17 cellular contexts compared by ENCODE assay signal in genomic region chr15:24861014-24861690, GRCh38.
"Had no signal": no experiment of that assay in that cellular context is flagged by ENCODE, and none has a peak within 500 bp of the region (broad histone marks: within the 10 kb centered on the region; RNA-seq: fewer than 3 reads in every experiment).

No MANE protein-coding gene starts in this region.

- H3K4me1 Mint-ChIP-seq: naive thymus-derived CD8-positive, alpha-beta T cell had no signal

- FAIRE-seq: small intestine had no signal

- H3K4me3 Mint-ChIP-seq: endodermal cell; naive thymus-derived CD8-positive, alpha-beta T cell had no signal

- H3K27ac Mint-ChIP-seq: endodermal cell; naive thymus-derived CD8-positive, alpha-beta T cell had no signal

- H3K4me3 ChIP-seq: colonic mucosa, esophagus muscularis mucosa, hepatocyte, mucosa of descending colon, sigmoid colon had no signal

- ATAC-seq: left colon; left ventricle myocardium superior; mucosa of descending colon; naive thymus-derived CD8-positive, alpha-beta T cell had no signal

- H3K36me3 ChIP-seq: colonic mucosa, esophagus muscularis mucosa, neutrophil, sigmoid colon had no signal

- H3K27me3 ChIP-seq: colonic mucosa, hepatocyte, neutrophil had no signal

- H2AFZ ChIP-seq: hepatocyte had no signal

- H3K27ac ChIP-seq: colonic mucosa, esophagus muscularis mucosa, hepatocyte, neutrophil, sigmoid colon had no signal

- DNase-seq: colonic mucosa; dermis blood vessel endothelial cell; endodermal cell; head of caudate nucleus; left colon; left ventricle myocardium superior; mucosa of descending colon; naive thymus-derived CD8-positive, alpha-beta T cell; posterior cingulate gyrus; sigmoid colon; small intestine; stimulated activated CD4-positive, alpha-beta T cell treated with anti-CD3 and anti-CD28 coated beads, Interleukin-2, amount 100 ng/mL, for 48 hours; stimulated activated naive CD4-positive, alpha-beta T cell treated with Interleukin-2 at 50 U/mL for 16 hours; trophoblast cell had no signal

- H3K4me1 ChIP-seq: colonic mucosa, esophagus muscularis mucosa, sigmoid colon had no signal

- H3K4me2 ChIP-seq: hepatocyte had no signal

- H3K79me2 ChIP-seq: hepatocyte had no signal

- H3K9me3 ChIP-seq: colonic mucosa, esophagus muscularis mucosa, neutrophil had no signal
